ENCODE assay signal across 25 cellular contexts in genomic region chr4:142164767-142165500, GRCh38.
"Had no signal": no experiment of that assay in that cellular context is flagged by ENCODE, and none has a peak within 500 bp of the region (broad histone marks: within the 10 kb centered on the region; RNA-seq: fewer than 3 reads in every experiment).

No MANE protein-coding gene starts in this region.

- H3K9me3 Mint-ChIP-seq: activated T-helper 1 cell treated with anti-CD3 and anti-CD28 coated beads, Interleukin-12 subunit alpha, Interleukin-12 subunit beta, Interleukin-2, Interleukin-4 antibody, amounts not matched to agents 30 ng/mL and 10 ng/mL and 1 ng/mL, durations not matched to agents 14 hours and 24 hours and 36 hours; neural progenitor cell; T-helper 1 cell treated with Interleukin-12 subunit alpha and Interleukin-12 subunit beta and Interleukin-4 antibody, amounts not matched to agents 30 μg/mL and 1 μg/mL, for 36 hours had no signal

- H3K36me3 Mint-ChIP-seq: natural killer cell, neural progenitor cell had no signal

- H3K4me3 Mint-ChIP-seq: activated T-helper 1 cell treated with anti-CD3 and anti-CD28 coated beads, Interleukin-12 subunit alpha, Interleukin-12 subunit beta, Interleukin-2, Interleukin-4 antibody, amounts not matched to agents 30 ng/mL and 10 ng/mL and 1 ng/mL, durations not matched to agents 14 hours and 24 hours and 36 hours; natural killer cell; neural progenitor cell; T-helper 1 cell treated with Interleukin-12 subunit alpha and Interleukin-12 subunit beta and Interleukin-4 antibody, amounts not matched to agents 30 μg/mL and 1 μg/mL, for 36 hours had no signal

- ATAC-seq: body of pancreas, left lung, lower lobe of right lung, natural killer cell, psoas muscle had no signal

- DNase-seq: activated CD4-positive, alpha-beta T cell treated with anti-CD3 and anti-CD28 coated beads, Interleukin-2, amount 50 U/mL, for 1 hour; activated CD4-positive, CD25-positive, alpha-beta regulatory T cell treated with anti-CD3 and anti-CD28 coated beads, Interleukin-2, amount 50 U/mL, for 72 hours; activated CD8-positive, alpha-beta memory T cell treated with anti-CD3 and anti-CD28 coated beads, Interleukin-2, amount 50 U/mL, for 4 hours; activated gamma-delta T cell; activated naive CD4-positive, alpha-beta T cell treated with anti-CD3 and anti-CD28 coated beads, Interleukin-2, amount 50 U/mL, for 16 hours; aorta; body of pancreas; dermis blood vessel endothelial cell; effector CD4-positive, alpha-beta T cell; esophagus squamous epithelium; glutamatergic neuron; left lung; lower lobe of right lung; mesenchymal stem cell; natural killer cell; occipital lobe; psoas muscle; stimulated activated CD4-positive, alpha-beta T cell treated with anti-CD3 and anti-CD28 coated beads, Interleukin-2, amount 100 ng/mL, for 24 hours; stimulated activated naive CD4-positive, alpha-beta T cell; T1000; testis; transverse colon had no signal

- H3K27ac Mint-ChIP-seq: activated T-helper 1 cell treated with anti-CD3 and anti-CD28 coated beads, Interleukin-12 subunit alpha, Interleukin-12 subunit beta, Interleukin-2, Interleukin-4 antibody, amounts not matched to agents 30 ng/mL and 10 ng/mL and 1 ng/mL, durations not matched to agents 14 hours and 24 hours and 36 hours; natural killer cell; neural progenitor cell; T-helper 1 cell treated with Interleukin-12 subunit alpha and Interleukin-12 subunit beta and Interleukin-4 antibody, amounts not matched to agents 30 μg/mL and 1 μg/mL, for 36 hours had no signal

- H3K4me1 Mint-ChIP-seq: natural killer cell, neural progenitor cell had no signal
